Comparison of ENCODE assay signal across 8 cellular contexts in genomic region chr17:40287494-40288369, GRCh38. TPM values are rescaled to one million over a fixed set of nuclear protein-coding genes. Genes with fewer than 3 reads are reported as not detected.
DNase-seq lines count a peak whose midpoint lies in the region; ATAC-seq and TF ChIP-seq lines count a peak whose summit lies in the region.

Gene CDC6, plus strand, starts transcription at chr17:40287879. Its CDS starts 1,542 bp downstream, at chr17:40289421.

- no peaks in the 10 kb centered on the region for H4K20me1 ChIP-seq in PC-9 (ENCODE audit: insufficient read depth)

- CTCF ChIA-PET in PC-9 (lab: Charles Lee) = interaction anchor here (1.2 kb wide), 1 partner anchor 30 kb away, joined by 10 read pairs; no protein-coding TSS in a partner anchor

- peaks cover 46% of the 10 kb centered on the region for H3K79me2 ChIP-seq in PC-9 (ENCODE audit: low read depth)

- peak within 1 kb of the TSS; percentile 66 for H3K27ac ChIP-seq in PC-9
- peak within 1 kb of the TSS; percentile 36 to 72 for H3K27ac ChIP-seq in esophagus (ENCODE audit: low read depth in 2 of 2, low read length in 1 of 2)
- H3K27ac ChIP-seq in muscle layer of colon (ENCODE audit: low read depth, low read length) = no peak within 1 kb of the TSS

- DNase-seq in DMS153 (lab: John Stamatoyannopoulos, UW) = peak; percentile 99
- DNase-seq in Jurkat, Clone E6-1 (ENCODE audit: low read depth, low spot score) = peak; percentile 99
- peak; percentile 94 to 98 for DNase-seq in PC-9
- DNase-seq in activated T-cell treated with anti-CD3 and anti-CD28 coated beads, Interleukin-2, amount 50 U/mL, for 1 hour = peak; percentile 95
- peak; percentile 97 for DNase-seq in stimulated activated CD8-positive, alpha-beta memory T cell treated with anti-CD3 and anti-CD28 coated beads, Interleukin-7, amount 100 ng/mL, for 24 hours (ENCODE audit: low read depth)

- H3F3A ChIP-seq in PC-9 (ENCODE audit: insufficient read depth, low read depth) = peaks cover 72% of the 10 kb centered on the region

- ATAC-seq in GM21619 (IDR thresholded peaks at IDR 0.05; ENCODE audit: unreplicated experiment) = peak; percentile 87

- H2AFZ ChIP-seq in PC-9 = peak within 1 kb of the TSS; percentile 71

- H3K9me3 ChIP-seq in PC-9 (ENCODE audit: insufficient read depth, low read depth) (no peaks in the 10 kb centered on the region), esophagus (ENCODE audit: control insufficient read depth in 2 of 2, insufficient read depth in 1 of 2, low read depth in 1 of 2, low read length in 1 of 2) (no peaks in the 10 kb centered on the region), muscle layer of colon (ENCODE audit: low read length) (no peaks in the 10 kb centered on the region)

- H3K27me3 ChIP-seq in PC-9 (ENCODE audit: insufficient read depth, low read depth) (no peaks in the 10 kb centered on the region), esophagus (ENCODE audit: control insufficient read depth in 1 of 2, insufficient read depth in 2 of 2, low read length in 2 of 2) (no peaks in the 10 kb centered on the region), muscle layer of colon (ENCODE audit: control insufficient read depth in 1 of 2, insufficient read depth in 2 of 2, low read length in 2 of 2) (no peaks in the 10 kb centered on the region)

- H3K4me2 ChIP-seq in PC-9 = peak within 1 kb of the TSS; percentile 84

- TF ChIP-seq CTCF in PC-9 (conservative IDR thresholded peaks at IDR 0.05) = no peak

- no peaks in the 10 kb centered on the region for H3K9me2 ChIP-seq in PC-9 (ENCODE audit: insufficient read depth)

- H3K36me3 ChIP-seq in PC-9 (ENCODE audit: low read depth) = peaks cover 10% of the 10 kb centered on the region; the same call in 1 of the 2 replicates
- no peaks in the 10 kb centered on the region for H3K36me3 ChIP-seq in esophagus (ENCODE audit: control insufficient read depth in 2 of 2, insufficient read depth in 2 of 2, low read length in 1 of 2)
- no peaks in the 10 kb centered on the region for H3K36me3 ChIP-seq in muscle layer of colon (ENCODE audit: insufficient read depth, low read length)

- 0 to 1% methylated on average over 47 of the region's 47 CpGs for WGBS in esophagus, 2 donors

- H3K4me3 ChIP-seq in Jurkat, Clone E6-1 (ENCODE audit: low read length) = peak within 1 kb of the TSS; percentile 70
- H3K4me3 ChIP-seq in PC-9 (peak within 1 kb of the TSS; percentile 87), esophagus (ENCODE audit: low read depth in 1 of 2, low read length in 2 of 2) (peak within 1 kb of the TSS; percentile 56 to 72), muscle layer of colon (ENCODE audit: low read depth in 1 of 2, low read length in 2 of 2) (peak within 1 kb of the TSS; percentile 28 to 80)

- BruUV-seq in PC-9 (replicated peaks; lab: Mats Ljungman, UMichigan) = no TSS peak

- intact Hi-C loops in PC-9 (cut with micrococcal nuclease; ENCODE audit: unreplicated experiment) = no loop called here

- POLR2A ChIA-PET in PC-9 (lab: Charles Lee; ENCODE audit: unreplicated experiment) = interaction anchor here (0.6 to 0.7 kb wide), 2 partner anchors 166 to 175 kb away, joined by 6 to 7 read pairs; no protein-coding TSS in a partner anchor

- H3K4me1 ChIP-seq in PC-9 (replicated peaks; ENCODE audit: insufficient read depth) (peaks cover 60% of the 10 kb centered on the region), esophagus (ENCODE audit: control insufficient read depth in 2 of 2, insufficient read depth in 2 of 2, low read length in 1 of 2) (peaks cover 0 to 2% of the 10 kb centered on the region in 2 donors), muscle layer of colon (ENCODE audit: insufficient read depth, low read length) (peaks cover 10% of the 10 kb centered on the region)

- no peak within 1 kb of the TSS for H3K9ac ChIP-seq in muscle layer of colon (ENCODE audit: low read length)

RNA-seq across cellular contexts. Expression of gene CDC6, which starts in this region (rescaled TPM):
- 105 TPM for polyA plus RNA-seq in Jurkat, Clone E6-1 (2012; ENCODE audit: insufficient read depth, insufficient read length)
- total RNA-seq in PC-9 (2021) = 37.8 and 44.9 TPM in 2 replicates
- polyA plus RNA-seq in esophagus = 1 to 10 TPM; 5.1 to 7.5 TPM
